ENCODE assay signal across 15 cellular contexts in genomic region chr11:116702772-116703360, GRCh38.
A peak's percentile ranks its signal among the peaks of the same experiment; 100 is the strongest.
DNase-seq lines count a peak whose midpoint lies in the region; ATAC-seq and TF ChIP-seq lines count a peak whose summit lies in the region.
"Had no signal": no experiment of that assay in that cellular context is flagged by ENCODE, and none has a peak within 500 bp of the region (broad histone marks: within the 10 kb centered on the region; RNA-seq: fewer than 3 reads in every experiment).

No MANE protein-coding gene starts in this region.

- no peak overlapping the region for H3K4me3 Mint-ChIP-seq in GM23338
- H3K4me3 Mint-ChIP-seq: type B pancreatic cell had no signal

- peak overlapping the region; percentile 38 for H3K9ac ChIP-seq in neural cell (ENCODE audit: low read length)

- H3K36me3 ChIP-seq in GM23338 (ENCODE audit: insufficient read depth) (no peaks in the 10 kb centered on the region), neural cell (ENCODE audit: insufficient read depth, low read length) (no peaks in the 10 kb centered on the region)

- H3K27ac ChIP-seq in GM23338 (ENCODE audit: low read depth) (no peak overlapping the region), caudate nucleus (ENCODE audit: low read depth, low read length) (peak overlapping the region; percentile 89), neural cell (ENCODE audit: low read length) (peak overlapping the region; percentile 63)
- H3K27ac ChIP-seq: VCaP had no signal

- no peak overlapping the region for H2AFZ ChIP-seq in GM23338
- H2AFZ ChIP-seq in neural cell (ENCODE audit: low read depth, low read length), result peak overlapping the region; percentile 6

- ATAC-seq in GM23338 (peak; percentile 16), HG03280 (IDR thresholded peaks at IDR 0.05; ENCODE audit: unreplicated experiment) (no peak), HG03442 (IDR thresholded peaks at IDR 0.05; ENCODE audit: unreplicated experiment) (no peak), HG03457 (IDR thresholded peaks at IDR 0.05; ENCODE audit: unreplicated experiment) (no peak)
- ATAC-seq: Panc1 had no signal

- H3K9me3 ChIP-seq in neural cell (ENCODE audit: low read length), result no peaks in the 10 kb centered on the region

- H3K9me3 Mint-ChIP-seq in GM23338, result no peaks in the 10 kb centered on the region
- H3K9me3 Mint-ChIP-seq: type B pancreatic cell had no signal

- no peak overlapping the region for H3K27ac Mint-ChIP-seq in GM23338

- no peaks in the 10 kb centered on the region for H3F3A ChIP-seq in GM23338 (replicated peaks; ENCODE audit: low read depth)
- H3F3A ChIP-seq in neural cell (ENCODE audit: insufficient read depth, low read length, poor library complexity, severe bottlenecking), result no peaks in the 10 kb centered on the region

- no peak for TF ChIP-seq EP300 in neural cell (conservative IDR thresholded peaks at IDR 0.05; ENCODE audit: poor library complexity, severe bottlenecking)

- H4K20me1 ChIP-seq in GM23338 (replicated peaks; ENCODE audit: insufficient read depth) (no peaks in the 10 kb centered on the region), neural cell (ENCODE audit: insufficient read depth) (no peaks in the 10 kb centered on the region)

- no peaks in the 10 kb centered on the region for H3K36me3 Mint-ChIP-seq in GM23338 (ENCODE audit: low read depth)
- H3K36me3 Mint-ChIP-seq: type B pancreatic cell had no signal

- peaks cover 12% of the 10 kb centered on the region for H3K27me3 Mint-ChIP-seq in GM23338 (ENCODE audit: insufficient read depth, low read depth, poor library complexity)

- no peak overlapping the region for H3K4me3 ChIP-seq in GM23338
- H3K4me3 ChIP-seq in neural cell (ENCODE audit: low read length), result peak overlapping the region; percentile 42

- DNase-seq in GM23338 (ENCODE audit: low spot score) (no peak), NCI-H1092 treated with DMSO at 0.1 percent for 48 hours (lab: John Stamatoyannopoulos, UW) (peak; percentile 77), caudate nucleus (lab: John Stamatoyannopoulos, UW) (peak in 19 of 61 donors; percentile 7 to 83 (median 35)), middle frontal gyrus (ENCODE audit: extremely low spot score, low spot score) (no peak)
- DNase-seq: activated CD4-positive, alpha-beta T cell treated with anti-CD3 and anti-CD28 coated beads, Interleukin-2, amount 50 U/mL, for 4 hours; activated naive CD4-positive, alpha-beta T cell treated with anti-CD3 and anti-CD28 coated beads, Interleukin-2, amount 50 U/mL, for 16 hours; cortex of kidney; stimulated activated naive CD4-positive, alpha-beta T cell had no signal

- no peak overlapping the region for H3K4me2 ChIP-seq in GM23338
- peak overlapping the region; percentile 58 for H3K4me2 ChIP-seq in neural cell (ENCODE audit: low read length)

- H3K27me3 ChIP-seq in GM23338 (ENCODE audit: insufficient read depth) (peaks cover 22% of the 10 kb centered on the region), neural cell (ENCODE audit: insufficient read depth, low read depth, low read length) (no peaks in the 10 kb centered on the region)

- TF ChIP-seq CTCF in GM23338 (conservative IDR thresholded peaks at IDR 0.05; ENCODE audit: low read depth in 2 of 2), result no peak
- TF ChIP-seq CTCF in neural cell (IDR thresholded peaks at IDR 0.05; ENCODE audit: poor library complexity, severe bottlenecking), result no peak

- peaks cover 21% of the 10 kb centered on the region for H3K4me1 Mint-ChIP-seq in GM23338

- no peak for TF ChIP-seq RAD21 in neural cell (conservative IDR thresholded peaks at IDR 0.05)

- H3K79me2 ChIP-seq in GM23338 (replicated peaks; ENCODE audit: insufficient read depth), result no peaks in the 10 kb centered on the region
- H3K79me2 ChIP-seq in neural cell (replicated peaks; ENCODE audit: insufficient read depth, low read length), result no peaks in the 10 kb centered on the region

- peaks cover 12% of the 10 kb centered on the region; the same call in 1 of the 2 replicates for H3K4me1 ChIP-seq in GM23338 (ENCODE audit: insufficient read depth)

- 0 out of 2 replicates have a peak, but pooled peaks cover 3% of the 10 kb centered on the region for H3K9me2 ChIP-seq in GM23338 (ENCODE audit: insufficient read depth)
- no peaks in the 10 kb centered on the region for H3K9me2 ChIP-seq in neural cell (ENCODE audit: insufficient read depth, low read length)

TF ChIP-seq in neural cell, 6 proteins besides CTCF, POLR2A, EP300 and RAD21:
- TF ChIP-seq SMC3 (conservative IDR thresholded peaks at IDR 0.05; ENCODE audit: poor library complexity) (no peak), EZH2 (IDR thresholded peaks at IDR 0.05; ENCODE audit: borderline replicate concordance, insufficient read depth, low read length, poor library complexity, severe bottlenecking) (no peak), TAF1 (IDR thresholded peaks at IDR 0.05; ENCODE audit: low read depth) (no peak), REST (IDR thresholded peaks at IDR 0.05; ENCODE audit: borderline replicate concordance) (no peak), MXI1 (conservative IDR thresholded peaks at IDR 0.05; ENCODE audit: poor library complexity, severe bottlenecking) (no peak), POLR2AphosphoS5 (IDR thresholded peaks at IDR 0.05) (no peak)
